ENCODE assay signal across 1 cellular context in genomic region chr9:122367779-122368460, GRCh38.
TF ChIP-seq lines count a peak whose summit lies in the region.

No MANE protein-coding gene starts in this region.

TF ChIP-seq in IMR-90, 13 proteins besides CTCF, POLR2A, EP300 and RAD21:
- TF ChIP-seq ELK1 (IDR thresholded peaks at IDR 0.05; ENCODE audit: borderline replicate concordance, low read depth, low read length) (no peak), MAZ (IDR thresholded peaks at IDR 0.05; ENCODE audit: borderline replicate concordance, low read depth, low read length) (no peak), BHLHE40 (IDR thresholded peaks at IDR 0.05; ENCODE audit: low read depth, low read length) (no peak), NFE2L2 (IDR thresholded peaks at IDR 0.05; ENCODE audit: low read depth, low read length) (no peak), FOS (IDR thresholded peaks at IDR 0.05; ENCODE audit: low read depth, low read length) (no peak), RFX5 (IDR thresholded peaks at IDR 0.05; ENCODE audit: low read depth, low read length) (no peak), MXI1 (IDR thresholded peaks at IDR 0.05; ENCODE audit: borderline replicate concordance, low read depth, low read length) (no peak), RCOR1 (IDR thresholded peaks at IDR 0.05; ENCODE audit: insufficient replicate concordance, low read length) (no peak), MAFK (IDR thresholded peaks at IDR 0.05; ENCODE audit: low read depth, low read length) (no peak), SMC3 (IDR thresholded peaks at IDR 0.05; ENCODE audit: low read depth, low read length) (no peak), CEBPB (IDR thresholded peaks at IDR 0.05; ENCODE audit: low read depth, low read length) (no peak), CHD1 (IDR thresholded peaks at IDR 0.05; ENCODE audit: low read depth, low read length) (no peak), USF2 (IDR thresholded peaks at IDR 0.05; ENCODE audit: low read depth, low read length) (no peak)
